8 cellular contexts compared by ENCODE assay signal in genomic region chr14:101964297-101965144, GRCh38.
DNase-seq lines count a peak whose midpoint lies in the region; ATAC-seq lines count a peak whose summit lies in the region.

Gene DYNC1H1 (plus strand): TSS chr14:101964573. CDS start chr14:101964692, 119 bp downstream.

- no peaks in the 10 kb centered on the region for H3K9me3 ChIP-seq in HUES48 (ENCODE audit: control insufficient read depth, insufficient read depth, low read length)
- H3K9me3 ChIP-seq in effector memory CD4-positive, alpha-beta T cell (ENCODE audit: control insufficient read depth, low read length) = no peaks in the 10 kb centered on the region

- H3K4me3 ChIP-seq in HUES48 (ENCODE audit: low read depth, low read length) = peak within 1 kb of the TSS; percentile 98
- peak within 1 kb of the TSS; percentile 99 for H3K4me3 ChIP-seq in effector memory CD4-positive, alpha-beta T cell (ENCODE audit: insufficient read depth, low read depth, low read length, poor library complexity, severe bottlenecking)

- peaks cover 10% of the 10 kb centered on the region; the same call in 1 of the 2 replicates for H3K4me1 ChIP-seq in HUES48 (ENCODE audit: control insufficient read depth, insufficient read depth, low read length)
- no peaks in the 10 kb centered on the region for H3K4me1 ChIP-seq in effector memory CD4-positive, alpha-beta T cell (ENCODE audit: control insufficient read depth, insufficient read depth, low read length, poor library complexity, severe bottlenecking)

- H3K27me3 ChIP-seq in HUES48 (ENCODE audit: control insufficient read depth, insufficient read depth, low read length) = peaks cover 17% of the 10 kb centered on the region
- no peaks in the 10 kb centered on the region for H3K27me3 ChIP-seq in effector memory CD4-positive, alpha-beta T cell (replicated peaks; ENCODE audit: control insufficient read depth, insufficient read depth, low read length, poor library complexity, severe bottlenecking)

- H3K27ac ChIP-seq in HUES48 (ENCODE audit: low read depth, low read length) = peak within 1 kb of the TSS; percentile 81
- H3K27ac ChIP-seq in effector memory CD4-positive, alpha-beta T cell (ENCODE audit: insufficient read depth, low read length, poor library complexity, severe bottlenecking) = peak within 1 kb of the TSS; percentile 82

- DNase-seq in COLO668 (lab: John Stamatoyannopoulos, UW; ENCODE audit: unreplicated experiment) (peak; percentile 98), NOMO-1 treated with dmso at 0.1 percent for 144 hours (lab: John Stamatoyannopoulos, UW; ENCODE audit: unreplicated experiment) (peak; percentile 83), medulla oblongata (ENCODE audit: extremely low spot score) (peak; percentile 96)
- peak; percentile 69 to 75 for DNase-seq in activated CD8-positive, alpha-beta memory T cell treated with anti-CD3 and anti-CD28 coated beads for 4 hours (ENCODE audit: low read depth in 2 of 2)
- DNase-seq in effector memory CD4-positive, alpha-beta T cell = peak; percentile 80 to 85 (median 82)
- DNase-seq in stimulated activated CD4-positive, alpha-beta T cell treated with anti-CD3 and anti-CD28 coated beads, TNF-alpha, amount 100 ng/mL, for 4 hours (ENCODE audit: low read depth in 3 of 3) = peak; percentile 75 to 76 (median 76)

- H3K9ac ChIP-seq in HUES48 (ENCODE audit: low read depth, low read length) = peak within 1 kb of the TSS; percentile 82

- peak; percentile 82 for ATAC-seq in GM21381 (IDR thresholded peaks at IDR 0.05; ENCODE audit: unreplicated experiment)

- H3K36me3 ChIP-seq in HUES48 (ENCODE audit: control insufficient read depth, insufficient read depth, low read length) = peaks cover 6% of the 10 kb centered on the region
- peaks cover 4% of the 10 kb centered on the region for H3K36me3 ChIP-seq in effector memory CD4-positive, alpha-beta T cell (ENCODE audit: control insufficient read depth, insufficient read depth, low read length)

Comparison
In these comparisons a context has a peak if more than half of its experiments do, and no peak if none do; other contexts are left out.
1. Peak in every context shown above with its lines: DNase-seq, ATAC-seq, H3K4me3 ChIP-seq and H3K27ac ChIP-seq.